6 cellular contexts compared by ENCODE assay signal in the genomic region with DNA sequence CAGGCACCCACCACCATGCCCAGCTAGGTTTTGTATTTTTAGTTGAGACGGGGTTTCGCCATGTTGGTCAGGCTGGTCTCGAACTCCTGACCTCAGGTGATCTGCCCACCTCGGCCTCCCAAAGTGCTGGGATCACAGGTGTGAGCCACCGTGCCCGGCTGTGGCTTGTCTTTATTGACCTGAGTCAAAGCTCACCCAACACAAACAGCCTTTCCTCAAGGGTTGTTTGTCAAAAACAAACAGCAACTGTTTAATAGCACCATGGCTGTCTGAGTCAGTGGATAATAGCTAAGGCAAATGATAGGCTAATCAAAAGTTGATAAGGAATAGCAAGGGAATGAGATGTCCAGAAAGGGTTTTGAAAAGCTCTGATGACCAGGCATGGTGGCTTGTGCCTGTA. TPM values are rescaled to one million over a fixed set of nuclear protein-coding genes. Genes with fewer than 3 reads are reported as not detected.
A peak's percentile ranks its signal among the peaks of the same experiment; 100 is the strongest.
DNase-seq lines count a peak whose midpoint lies in the region; ATAC-seq, FAIRE-seq and TF ChIP-seq lines count a peak whose summit lies in the region.
"Not testable (repeated sequence)": the region's sequence is repeated elsewhere in the genome, so short reads cannot be mapped to it uniquely, and the experiment has no call there.

No MANE protein-coding gene starts in this region.

- H3K4me1 ChIP-seq in Panc1 (ENCODE audit: control insufficient read depth, insufficient read depth, low read length); mucosa of descending colon (ENCODE audit: low read depth); small intestine (ENCODE audit: control insufficient read depth in 2 of 2, insufficient read depth in 1 of 2, low read depth in 1 of 2, low read length in 1 of 2): not testable (repeated sequence)
- peaks cover 0 to 23% (median under 1%) of the 10 kb centered on the region in 4 donors for H3K4me1 ChIP-seq in transverse colon

- not testable (repeated sequence) for TF ChIP-seq POLR2A in transverse colon (IDR thresholded peaks at IDR 0.05)

- TF ChIP-seq CTCF in Panc1 (IDR thresholded peaks at IDR 0.05); mucosa of descending colon (IDR thresholded peaks at IDR 0.05); transverse colon (IDR thresholded peaks at IDR 0.05): not testable (repeated sequence)

- ATAC-seq in Panc1 (peak; percentile 42; the same call in 1 of the 2 replicates), left colon (peak; percentile 35), mucosa of descending colon (peak; percentile 41)

- in situ Hi-C loops in Panc1 (cut with HindIII; ENCODE audit: low pct_unique_long_range_greater_than_20kb, low sequenced_read_pairs), result not testable (repeated sequence)
- in situ Hi-C loops in transverse colon (cut with MboI; ENCODE audit: low pct_ligation_motif_present in 1 of 4, low pct_unique_long_range_greater_than_20kb in 1 of 4, low sequenced_read_pairs in 3 of 4), result loop anchor here in 3 of 4 donors (25.0 kb wide), 1 partner anchor 453 kb away; no protein-coding TSS in a partner anchor

- not testable (repeated sequence) for H3K27me3 ChIP-seq in Panc1 (ENCODE audit: control insufficient read depth, insufficient read depth, low read length); small intestine (ENCODE audit: control insufficient read depth in 2 of 2, insufficient read depth in 2 of 2, low read length in 2 of 2); transverse colon

- H3K27me3 Mint-ChIP-seq in activated naive CD8-positive, alpha-beta T cell treated with anti-CD3 and anti-CD28 coated beads for 36 hours, result not testable (repeated sequence)

- peaks cover 10% of the 10 kb centered on the region; the same call in 1 of the 2 replicates for H3K9me3 ChIP-seq in Panc1 (ENCODE audit: control insufficient read depth, insufficient read depth, low read depth, low read length)
- not testable (repeated sequence) for H3K9me3 ChIP-seq in mucosa of descending colon; small intestine (ENCODE audit: control insufficient read depth, low read depth)
- H3K9me3 ChIP-seq in transverse colon, result peaks cover 12 to 15% of the 10 kb centered on the region in 2 donors

- 51 to 82% (median 67%) methylated on average over 6 of the region's 6 CpGs for WGBS in small intestine, 3 donors
- 81% methylated on average over 6 of the region's 6 CpGs; no CpG with 5 or more reads in 1 of the 2 donors for WGBS in transverse colon (ENCODE audit: low coverage in 1 of 2), 2 donors

- CTCF ChIA-PET in Panc1 (lab: Charles Lee), result interaction anchor here (0.7 to 0.8 kb wide), 2 partner anchors 13 to 19 kb away, joined by 4 to 5 read pairs; no protein-coding TSS in a partner anchor

- not testable (repeated sequence) for TF ChIP-seq EP300 in transverse colon (IDR thresholded peaks at IDR 0.05; ENCODE audit: low read depth)

- peaks cover 11% of the 10 kb centered on the region for H3K4me1 Mint-ChIP-seq in activated naive CD8-positive, alpha-beta T cell treated with anti-CD3 and anti-CD28 coated beads for 36 hours

- peak overlapping the region; percentile 20 for H3K27ac Mint-ChIP-seq in activated naive CD8-positive, alpha-beta T cell treated with anti-CD3 and anti-CD28 coated beads for 36 hours

- peaks cover 16% of the 10 kb centered on the region for H3K9me3 Mint-ChIP-seq in activated naive CD8-positive, alpha-beta T cell treated with anti-CD3 and anti-CD28 coated beads for 36 hours

- POLR2A ChIA-PET in Panc1 (lab: Charles Lee), result interaction anchor here (0.6 kb wide), 1 partner anchor 130 kb away, joined by 19 read pairs; no protein-coding TSS in a partner anchor

- H3K4me3 Mint-ChIP-seq in activated naive CD8-positive, alpha-beta T cell treated with anti-CD3 and anti-CD28 coated beads for 36 hours, result not testable (repeated sequence)

- not testable (repeated sequence) for H3K36me3 Mint-ChIP-seq in activated naive CD8-positive, alpha-beta T cell treated with anti-CD3 and anti-CD28 coated beads for 36 hours

- H3K4me3 ChIP-seq in Panc1 (ENCODE audit: low read depth in 2 of 2, low read length in 2 of 2); mucosa of descending colon; small intestine (ENCODE audit: low read depth in 1 of 2, low read length in 2 of 2); transverse colon: not testable (repeated sequence)

- BruUV-seq in Panc1 (replicated peaks; lab: Mats Ljungman, UMichigan), result not testable (repeated sequence)

- DNase-seq in Panc1 (ENCODE audit: low read depth, low spot score); activated naive CD8-positive, alpha-beta T cell treated with anti-CD3 and anti-CD28 coated beads for 36 hours; left colon; mucosa of descending colon: not testable (repeated sequence)
- DNase-seq in small intestine, result peak; percentile 93
- DNase-seq in transverse colon, result peak; percentile 23

- not testable (repeated sequence) for H3K36me3 ChIP-seq in Panc1 (ENCODE audit: control insufficient read depth, insufficient read depth, low read length); mucosa of descending colon (ENCODE audit: low read depth); small intestine (ENCODE audit: control insufficient read depth in 2 of 2, insufficient read depth in 2 of 2, low read length in 2 of 2); transverse colon

- H3K27ac ChIP-seq in Panc1 (ENCODE audit: low read length), result not testable (repeated sequence)
- H3K27ac ChIP-seq in small intestine (ENCODE audit: low read depth in 1 of 2, low read length in 1 of 2) (peak overlapping the region; percentile 3 to 12), transverse colon (peak overlapping the region; percentile 52 to 69 (median 56))

- intact Hi-C loops in Panc1 (cut with micrococcal nuclease; ENCODE audit: unreplicated experiment); left colon (cut with DNase I, micrococcal nuclease); mucosa of descending colon (cut with DNase I, micrococcal nuclease); transverse colon (cut with DNase I; ENCODE audit: low total_unique reads): not testable (repeated sequence)

- not testable (repeated sequence) for FAIRE-seq in small intestine (lab: Jason Lieb, UNC)

RNA-seq across cellular contexts. Expression of gene HNRNPH3, which starts 16.9 kb away (rescaled TPM):
- total RNA-seq in Panc1 (2021; ENCODE audit: unreplicated experiment), result 143 TPM
- 177 TPM for polyA plus RNA-seq in Panc1 (2012; ENCODE audit: insufficient read length)
- 100 to 1,000 TPM; 160 to 165 TPM for total RNA-seq in activated naive CD8-positive, alpha-beta T cell treated with anti-CD3 and anti-CD28 coated beads for 36 hours
- 10 to 100 TPM; 79.9 to 85.2 TPM for total RNA-seq in left colon
- 100 to 1,000 TPM in 2 of 3 donors, 10 to 100 TPM in 1; 87.4 to 135 (median 102) TPM for total RNA-seq in mucosa of descending colon
- 100 to 1,000 TPM; 117 to 142 (median 135) TPM for polyA plus RNA-seq in small intestine
- total RNA-seq in transverse colon, result 10 to 100 TPM in 3 of 4 donors, 1 to 10 TPM in 1; 8.2 to 89.4 (median 57.1) TPM

RNA-seq across cellular contexts. Expression of gene PBLD, which starts 17.8 kb away (rescaled TPM):
- total RNA-seq in Panc1 (2021; ENCODE audit: unreplicated experiment), result 11.7 TPM
- 7.1 TPM for polyA plus RNA-seq in Panc1 (2012; ENCODE audit: insufficient read length)
- total RNA-seq in activated naive CD8-positive, alpha-beta T cell treated with anti-CD3 and anti-CD28 coated beads for 36 hours, result 1 to 10 TPM in 1 of 2 experiments, under 1 TPM in 1; 0.70 to 1.5 TPM
- total RNA-seq in left colon, result 100 to 1,000 TPM in 1 of 2 donors, 10 to 100 TPM in 1; 76.8 to 113 TPM
- total RNA-seq in mucosa of descending colon, result 100 to 1,000 TPM in 1 of 3 donors, 10 to 100 TPM in 2; 40.3 to 115 (median 67.2) TPM
- 100 to 1,000 TPM in 2 of 3 donors, 10 to 100 TPM in 1; 45.1 to 333 (median 181) TPM for polyA plus RNA-seq in small intestine
- total RNA-seq in transverse colon, result 100 to 1,000 TPM in 1 of 4 donors, 10 to 100 TPM in 3; 63.9 to 130 (median 76.5) TPM
